8 cellular contexts compared by ENCODE assay signal in the genomic region with DNA sequence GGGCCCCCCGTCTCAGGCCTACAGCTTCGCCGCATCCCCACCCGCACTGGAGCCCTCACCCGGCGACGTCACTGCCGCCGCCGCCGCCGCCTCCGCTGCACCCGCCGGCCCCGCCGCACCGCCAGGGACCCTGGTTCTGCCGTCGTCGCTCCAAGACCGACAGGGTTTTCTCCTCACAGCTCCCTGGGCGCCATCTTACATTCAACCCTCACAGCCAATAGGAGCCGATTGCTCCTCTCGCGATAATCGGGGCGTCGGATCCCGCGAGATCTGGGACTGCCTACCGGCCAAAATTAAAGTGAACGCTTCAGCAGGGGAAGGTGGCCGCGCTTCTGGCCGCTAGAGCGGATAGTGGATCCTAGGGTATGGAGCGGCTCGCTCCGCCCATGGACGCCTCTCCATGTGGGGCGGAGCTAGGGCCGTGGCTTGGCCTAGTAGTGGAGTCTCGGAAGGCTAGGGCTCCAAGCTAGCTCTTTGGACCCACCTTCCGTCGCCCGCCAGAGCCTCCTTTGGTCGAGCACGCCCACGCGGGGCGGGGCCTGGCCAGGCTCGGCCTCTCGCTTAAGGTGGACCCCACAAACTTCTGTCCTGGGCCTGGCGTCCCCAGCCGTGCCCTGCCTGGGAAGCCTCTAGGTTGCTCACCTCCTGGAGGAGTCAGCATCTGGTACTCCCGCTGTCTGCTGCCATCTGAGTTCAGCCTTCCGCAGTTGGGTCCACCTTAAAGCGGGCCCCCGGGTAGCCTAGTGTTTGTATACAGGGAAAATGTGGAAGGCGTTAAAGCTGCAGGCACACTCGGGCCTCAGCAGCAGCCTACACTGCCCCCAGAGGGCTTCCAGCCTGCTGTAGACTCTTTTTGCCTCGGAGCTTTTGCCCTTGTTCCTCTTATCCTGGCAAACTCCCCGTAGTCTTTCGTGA. TPM values are rescaled to one million over a fixed set of nuclear protein-coding genes. Genes with fewer than 3 reads are reported as not detected.
A peak's percentile ranks its signal among the peaks of the same experiment; 100 is the strongest.
DNase-seq lines count a peak whose midpoint lies in the region; ATAC-seq and TF ChIP-seq lines count a peak whose summit lies in the region.

A gene with protein sequence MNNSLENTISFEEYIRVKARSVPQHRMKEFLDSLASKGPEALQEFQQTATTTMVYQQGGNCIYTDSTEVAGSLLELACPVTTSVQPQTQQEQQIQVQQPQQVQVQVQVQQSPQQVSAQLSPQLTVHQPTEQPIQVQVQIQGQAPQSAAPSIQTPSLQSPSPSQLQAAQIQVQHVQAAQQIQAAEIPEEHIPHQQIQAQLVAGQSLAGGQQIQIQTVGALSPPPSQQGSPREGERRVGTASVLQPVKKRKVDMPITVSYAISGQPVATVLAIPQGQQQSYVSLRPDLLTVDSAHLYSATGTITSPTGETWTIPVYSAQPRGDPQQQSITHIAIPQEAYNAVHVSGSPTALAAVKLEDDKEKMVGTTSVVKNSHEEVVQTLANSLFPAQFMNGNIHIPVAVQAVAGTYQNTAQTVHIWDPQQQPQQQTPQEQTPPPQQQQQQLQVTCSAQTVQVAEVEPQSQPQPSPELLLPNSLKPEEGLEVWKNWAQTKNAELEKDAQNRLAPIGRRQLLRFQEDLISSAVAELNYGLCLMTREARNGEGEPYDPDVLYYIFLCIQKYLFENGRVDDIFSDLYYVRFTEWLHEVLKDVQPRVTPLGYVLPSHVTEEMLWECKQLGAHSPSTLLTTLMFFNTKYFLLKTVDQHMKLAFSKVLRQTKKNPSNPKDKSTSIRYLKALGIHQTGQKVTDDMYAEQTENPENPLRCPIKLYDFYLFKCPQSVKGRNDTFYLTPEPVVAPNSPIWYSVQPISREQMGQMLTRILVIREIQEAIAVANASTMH (minus strand): TSS at position 219 of the 915 bp plus-strand sequence. CDS start 17,054 bp downstream, outside the sequence.

- peaks cover 31% of the 10 kb centered on the region for H3K4me1 ChIP-seq in muscle layer of colon (ENCODE audit: insufficient read depth, low read length)

- H3K4me3 Mint-ChIP-seq in activated T-cell treated with anti-CD3 and anti-CD28 coated beads, Interleukin-2, amount 50 U/mL, for 24 hours = peak within 1 kb of the TSS; percentile 93

- H3K9me3 ChIP-seq in muscle layer of colon (ENCODE audit: low read length) = no peaks in the 10 kb centered on the region

- H3K27ac Mint-ChIP-seq in activated T-cell treated with anti-CD3 and anti-CD28 coated beads, Interleukin-2, amount 50 U/mL, for 24 hours = peak within 1 kb of the TSS; percentile 98

- H3K36me3 Mint-ChIP-seq in activated T-cell treated with anti-CD3 and anti-CD28 coated beads, Interleukin-2, amount 50 U/mL, for 24 hours (ENCODE audit: low read depth) = peaks cover 75% of the 10 kb centered on the region

- peaks cover 38% of the 10 kb centered on the region for H3K4me1 Mint-ChIP-seq in activated T-cell treated with anti-CD3 and anti-CD28 coated beads, Interleukin-2, amount 50 U/mL, for 24 hours (ENCODE audit: low read depth)

- no peaks in the 10 kb centered on the region for H3K9me3 Mint-ChIP-seq in activated T-cell treated with anti-CD3 and anti-CD28 coated beads, Interleukin-2, amount 50 U/mL, for 24 hours

- peak; percentile 79 for ATAC-seq in GM21723 (IDR thresholded peaks at IDR 0.05; ENCODE audit: unreplicated experiment)

- no peaks in the 10 kb centered on the region for H3K27me3 ChIP-seq in muscle layer of colon (ENCODE audit: control insufficient read depth in 1 of 2, insufficient read depth in 2 of 2, low read length in 2 of 2)

- peak within 1 kb of the TSS; percentile 66 to 87 for H3K4me3 ChIP-seq in muscle layer of colon (ENCODE audit: low read depth in 1 of 2, low read length in 2 of 2)

- DNase-seq in DMS79 treated with DMSO at 0.1 percent for 48 hours (lab: John Stamatoyannopoulos, UW) (peak; percentile 77), KG1 (lab: John Stamatoyannopoulos, UW) (peak; percentile 99), erythroblast (lab: John Stamatoyannopoulos, UW) (peak; percentile 99)
- DNase-seq in activated T-cell treated with anti-CD3 and anti-CD28 coated beads, Interleukin-2, amount 50 U/mL, for 24 hours = peak; percentile 97
- DNase-seq in stimulated activated CD8-positive, alpha-beta memory T cell treated with anti-CD3 and anti-CD28 coated beads, Interleukin-7, amount 100 ng/mL, for 24 hours (ENCODE audit: low read depth) = peak; percentile 84

- no peaks in the 10 kb centered on the region for H3K27me3 Mint-ChIP-seq in activated T-cell treated with anti-CD3 and anti-CD28 coated beads, Interleukin-2, amount 50 U/mL, for 24 hours

- H3K27ac ChIP-seq in muscle layer of colon (ENCODE audit: low read depth, low read length) = peak within 1 kb of the TSS; percentile 90

- peak; percentile 89 for TF ChIP-seq POLR2A in erythroblast (IDR thresholded peaks at IDR 0.05; ENCODE audit: low read length)

- H3K9ac ChIP-seq in muscle layer of colon (ENCODE audit: low read length) = peak within 1 kb of the TSS; percentile 72

- H3K36me3 ChIP-seq in muscle layer of colon (ENCODE audit: insufficient read depth, low read length) = peaks cover 16% of the 10 kb centered on the region

TF ChIP-seq in PFSK-1, 5 proteins besides CTCF, POLR2A, EP300 and RAD21:
- TF ChIP-seq POLR2AphosphoS5 (IDR thresholded peaks at IDR 0.05; ENCODE audit: low read depth, low read length) (no peak; the same call in 1 of the 2 replicates), FOXP2 (optimal IDR thresholded peaks at IDR 0.05; ENCODE audit: borderline replicate concordance, extremely low read depth, extremely low read length, insufficient read depth) (no peak), TAF1 (IDR thresholded peaks at IDR 0.05; ENCODE audit: borderline replicate concordance, insufficient read depth, low read length) (peak; percentile 87; the same call in 1 of the 2 replicates), SIN3A (IDR thresholded peaks at IDR 0.05; ENCODE audit: borderline replicate concordance, insufficient read depth, low read length) (peak; percentile 95)
- TF ChIP-seq, protein P1, sequence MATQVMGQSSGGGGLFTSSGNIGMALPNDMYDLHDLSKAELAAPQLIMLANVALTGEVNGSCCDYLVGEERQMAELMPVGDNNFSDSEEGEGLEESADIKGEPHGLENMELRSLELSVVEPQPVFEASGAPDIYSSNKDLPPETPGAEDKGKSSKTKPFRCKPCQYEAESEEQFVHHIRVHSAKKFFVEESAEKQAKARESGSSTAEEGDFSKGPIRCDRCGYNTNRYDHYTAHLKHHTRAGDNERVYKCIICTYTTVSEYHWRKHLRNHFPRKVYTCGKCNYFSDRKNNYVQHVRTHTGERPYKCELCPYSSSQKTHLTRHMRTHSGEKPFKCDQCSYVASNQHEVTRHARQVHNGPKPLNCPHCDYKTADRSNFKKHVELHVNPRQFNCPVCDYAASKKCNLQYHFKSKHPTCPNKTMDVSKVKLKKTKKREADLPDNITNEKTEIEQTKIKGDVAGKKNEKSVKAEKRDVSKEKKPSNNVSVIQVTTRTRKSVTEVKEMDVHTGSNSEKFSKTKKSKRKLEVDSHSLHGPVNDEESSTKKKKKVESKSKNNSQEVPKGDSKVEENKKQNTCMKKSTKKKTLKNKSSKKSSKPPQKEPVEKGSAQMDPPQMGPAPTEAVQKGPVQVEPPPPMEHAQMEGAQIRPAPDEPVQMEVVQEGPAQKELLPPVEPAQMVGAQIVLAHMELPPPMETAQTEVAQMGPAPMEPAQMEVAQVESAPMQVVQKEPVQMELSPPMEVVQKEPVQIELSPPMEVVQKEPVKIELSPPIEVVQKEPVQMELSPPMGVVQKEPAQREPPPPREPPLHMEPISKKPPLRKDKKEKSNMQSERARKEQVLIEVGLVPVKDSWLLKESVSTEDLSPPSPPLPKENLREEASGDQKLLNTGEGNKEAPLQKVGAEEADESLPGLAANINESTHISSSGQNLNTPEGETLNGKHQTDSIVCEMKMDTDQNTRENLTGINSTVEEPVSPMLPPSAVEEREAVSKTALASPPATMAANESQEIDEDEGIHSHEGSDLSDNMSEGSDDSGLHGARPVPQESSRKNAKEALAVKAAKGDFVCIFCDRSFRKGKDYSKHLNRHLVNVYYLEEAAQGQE (IDR thresholded peaks at IDR 0.05; ENCODE audit: insufficient read depth in 1 of 2, low read depth in 2 of 2, low read length in 2 of 2) = peak in 1 of 2 experiments; percentile 58; a peak in 1 of 4 replicates

RNA-seq across cellular contexts. Expression of the gene that starts here (rescaled TPM):
- polyA plus RNA-seq in PFSK-1 (2012; ENCODE audit: insufficient read length, low read depth) = 39.2 TPM

Comparison
In these comparisons a context has a peak if more than half of its experiments do, and no peak if none do; other contexts are left out.
1. Peak in every context shown above with its lines: DNase-seq, ATAC-seq, H3K4me3 ChIP-seq and H3K27ac ChIP-seq.